Comparison of ENCODE assay signal across 20 cellular contexts in genomic region chr11:76073716-76074115, GRCh38.
DNase-seq lines count a peak whose midpoint lies in the region; ATAC-seq, FAIRE-seq and TF ChIP-seq lines count a peak whose summit lies in the region.
"Had no signal": no experiment of that assay in that cellular context is flagged by ENCODE, and none has a peak within 500 bp of the region (broad histone marks: within the 10 kb centered on the region; RNA-seq: fewer than 3 reads in every experiment).

No MANE protein-coding gene starts in this region.

- H3F3A ChIP-seq in smooth muscle cell (ENCODE audit: low read depth) = no peaks in the 10 kb centered on the region

- DNase-seq in GM04503 (ENCODE audit: low read depth) = peak; percentile 65
- DNase-seq in K562 (ENCODE audit: extremely low read depth in 1 of 4, low spot score in 3 of 4) = no peak
- no peak for DNase-seq in smooth muscle cell (lab: John Stamatoyannopoulos, UW; ENCODE audit: unreplicated experiment)
- DNase-seq in mucosa of gallbladder (ENCODE audit: low spot score) = no peak
- no peak for DNase-seq in progenitor cell of endocrine pancreas (ENCODE audit: low spot score, unreplicated experiment)
- DNase-seq in NCI-H774 (lab: John Stamatoyannopoulos, UW) = no peak
- DNase-seq: activated CD8-positive, alpha-beta T cell treated with anti-CD3 and anti-CD28 coated beads, Interleukin-2, amount 10 ng/mL, durations not matched to agents 7 days and 5 days; activated naive CD8-positive, alpha-beta T cell treated with anti-CD3 and anti-CD28 coated beads, Interleukin-2, amount 50 U/mL, for 24 hours; CD4-positive, CD25-positive, alpha-beta regulatory T cell; H9; MV-4-11; natural killer cell; NCI-H2081 treated with DMSO at 0.1 percent for 48 hours; NCI-H82; T-cell had no signal

- H4K20me1 ChIP-seq in K562 (replicated peaks; ENCODE audit: control insufficient read depth, insufficient read depth, low read length) = no peaks in the 10 kb centered on the region
- peaks cover 6% of the 10 kb centered on the region for H4K20me1 ChIP-seq in smooth muscle cell (ENCODE audit: low read depth)

- no peaks in the 10 kb centered on the region for H3K27me3 Mint-ChIP-seq in progenitor cell of endocrine pancreas
- H3K27me3 Mint-ChIP-seq: activated naive CD8-positive, alpha-beta T cell treated with anti-CD3 and anti-CD28 coated beads, Interleukin-2, amount 50 U/mL, for 24 hours; CD4-positive, CD25-positive, alpha-beta regulatory T cell; T-cell had no signal

- H3K36me3 Mint-ChIP-seq in progenitor cell of endocrine pancreas (ENCODE audit: insufficient read depth) = peaks cover 9% of the 10 kb centered on the region
- H3K36me3 Mint-ChIP-seq: natural killer cell had no signal

- H3K79me2 ChIP-seq in K562 (ENCODE audit: control insufficient read depth, insufficient read depth, low read length) (no peaks in the 10 kb centered on the region), smooth muscle cell (ENCODE audit: low read depth) (no peaks in the 10 kb centered on the region)

- H3K27ac ChIP-seq in K562 (ENCODE audit: extremely low read depth, low read depth, low read length) = peak overlapping the region; percentile 79; the same call in 2 of the 3 replicates
- peak overlapping the region in 2 of 4 donors; percentile 1 to 20 for H3K27ac ChIP-seq in gastroesophageal sphincter
- H3K27ac ChIP-seq in smooth muscle cell (ENCODE audit: low read depth) = peak overlapping the region; percentile 56

- CTCF ChIA-PET in K562 (lab: Yijun Ruan, JAX; ENCODE audit: low intra/inter-chr PET ratio) = no interaction called here

- no peaks in the 10 kb centered on the region for H3K27me3 ChIP-seq in K562 (ENCODE audit: control insufficient read depth in 2 of 2, insufficient read depth in 2 of 2, low read length in 2 of 2)
- no peaks in the 10 kb centered on the region for H3K27me3 ChIP-seq in gastroesophageal sphincter
- no peaks in the 10 kb centered on the region for H3K27me3 ChIP-seq in smooth muscle cell (ENCODE audit: low read depth)

- H3K4me2 ChIP-seq in K562 (ENCODE audit: insufficient read depth, low read length) = no peak overlapping the region
- H3K4me2 ChIP-seq in smooth muscle cell = peak overlapping the region; percentile 45

- intact Hi-C loops in K562 (cut with micrococcal nuclease) = no loop called here

- no peak overlapping the region for H3K4me3 ChIP-seq in K562
- H3K4me3 ChIP-seq in gastroesophageal sphincter = no peak overlapping the region
- no peak overlapping the region for H3K4me3 ChIP-seq in smooth muscle cell

- peaks cover 4% of the 10 kb centered on the region for H3K9me3 Mint-ChIP-seq in progenitor cell of endocrine pancreas (ENCODE audit: low read depth)
- H3K9me3 Mint-ChIP-seq: activated naive CD8-positive, alpha-beta T cell treated with anti-CD3 and anti-CD28 coated beads, Interleukin-2, amount 50 U/mL, for 24 hours; activated T-helper 1 cell treated with anti-CD3 and anti-CD28 coated beads, Interleukin-12 subunit alpha, Interleukin-12 subunit beta, Interleukin-2, Interleukin-4 antibody, amounts not matched to agents 30 ng/mL and 10 ng/mL and 1 ng/mL, durations not matched to agents 14 hours and 24 hours and 36 hours; H9; natural killer cell had no signal

- no peaks in the 10 kb centered on the region for H3K4me1 Mint-ChIP-seq in progenitor cell of endocrine pancreas (ENCODE audit: low read depth)
- H3K4me1 Mint-ChIP-seq: H9 had no signal

- BruUV-seq in K562 (replicated peaks; lab: Mats Ljungman, UMichigan) = no TSS peak

- H3K27ac Mint-ChIP-seq in progenitor cell of endocrine pancreas = no peak overlapping the region
- H3K27ac Mint-ChIP-seq: activated CD8-positive, alpha-beta T cell treated with anti-CD3 and anti-CD28 coated beads, Interleukin-2, amount 10 ng/mL, durations not matched to agents 7 days and 5 days; activated naive CD8-positive, alpha-beta T cell treated with anti-CD3 and anti-CD28 coated beads, Interleukin-2, amount 50 U/mL, for 24 hours; activated T-helper 1 cell treated with anti-CD3 and anti-CD28 coated beads, Interleukin-12 subunit alpha, Interleukin-12 subunit beta, Interleukin-2, Interleukin-4 antibody, amounts not matched to agents 30 ng/mL and 10 ng/mL and 1 ng/mL, durations not matched to agents 14 hours and 24 hours and 36 hours; H9; natural killer cell had no signal

- ATAC-seq in K562 = no peak
- peak; percentile 46 for ATAC-seq in gastroesophageal sphincter
- ATAC-seq: activated CD8-positive, alpha-beta T cell treated with anti-CD3 and anti-CD28 coated beads, Interleukin-2, amount 10 ng/mL, durations not matched to agents 7 days and 5 days; activated naive CD8-positive, alpha-beta T cell treated with anti-CD3 and anti-CD28 coated beads, Interleukin-2, amount 50 U/mL, for 24 hours; HepG2; natural killer cell; T-cell had no signal

- TF ChIP-seq POLR2A in K562 (conservative IDR thresholded peaks at IDR 0.05) (no peak), gastroesophageal sphincter (IDR thresholded peaks at IDR 0.05) (no peak)

- H3K4me1 ChIP-seq in K562 (replicated peaks in 1 of 2; ENCODE audit: control insufficient read depth in 2 of 2, insufficient read depth in 2 of 2, low read length in 2 of 2) (peaks cover 5 to 10% of the 10 kb centered on the region in 2 experiments; a peak in 2 of 5 replicates), gastroesophageal sphincter (peaks cover 0 to 29% (median 11%) of the 10 kb centered on the region in 3 donors), smooth muscle cell (ENCODE audit: low read depth) (peaks cover 10% of the 10 kb centered on the region)

- in situ Hi-C loops in K562 (cut with MboI) = no loop called here

- H3K36me3 ChIP-seq in K562 (ENCODE audit: control insufficient read depth, insufficient read depth, low read length) (peaks cover 9% of the 10 kb centered on the region; the same call in 2 of the 3 replicates), gastroesophageal sphincter (no peaks in the 10 kb centered on the region), smooth muscle cell (ENCODE audit: low read depth) (no peaks in the 10 kb centered on the region)

- FAIRE-seq in K562 (lab: Jason Lieb, UNC) = no peak
- FAIRE-seq: colon, HepG2, RCC 7860 had no signal

- no peak overlapping the region for H3K4me3 Mint-ChIP-seq in progenitor cell of endocrine pancreas (ENCODE audit: low read depth)
- H3K4me3 Mint-ChIP-seq: activated CD8-positive, alpha-beta T cell treated with anti-CD3 and anti-CD28 coated beads, Interleukin-2, amount 10 ng/mL, durations not matched to agents 7 days and 5 days; activated naive CD8-positive, alpha-beta T cell treated with anti-CD3 and anti-CD28 coated beads, Interleukin-2, amount 50 U/mL, for 24 hours; activated T-helper 1 cell treated with anti-CD3 and anti-CD28 coated beads, Interleukin-12 subunit alpha, Interleukin-12 subunit beta, Interleukin-2, Interleukin-4 antibody, amounts not matched to agents 30 ng/mL and 10 ng/mL and 1 ng/mL, durations not matched to agents 14 hours and 24 hours and 36 hours; H9; natural killer cell; T-cell had no signal

- POLR2A ChIA-PET in K562 (lab: Yijun Ruan, JAX) = interaction anchor here (0.7 kb wide), 1 partner anchor 471 kb away, joined by 3 read pairs; no protein-coding TSS in a partner anchor

- H3K9ac ChIP-seq in K562 (ENCODE audit: insufficient read depth in 1 of 2, low read depth in 2 of 2, low read length in 2 of 2) (no peak overlapping the region), smooth muscle cell (ENCODE audit: low read depth) (no peak overlapping the region)

- 71% methylated on average over 1 of the region's 1 CpG for WGBS in K562 (ENCODE audit: insufficient coverage, low coverage, missing lambda C conversion rate)
- 36% methylated on average over 1 of the region's 1 CpG for WGBS in gastroesophageal sphincter (ENCODE audit: low coverage in 1 of 2), 2 donors
- 78% methylated on average over 1 of the region's 1 CpG for WGBS in smooth muscle cell (ENCODE audit: low lambda C conversion rate)

- no peaks in the 10 kb centered on the region for H3K9me1 ChIP-seq in K562 (ENCODE audit: control insufficient read depth, insufficient read depth, low read length)

- no peak for TF ChIP-seq EP300 in K562 (IDR thresholded peaks at IDR 0.05; ENCODE audit: low read length)
- TF ChIP-seq EP300 in gastroesophageal sphincter (IDR thresholded peaks at IDR 0.05) = no peak

- no peak for TF ChIP-seq RAD21 in K562 (CRISPR knock-in tag; conservative IDR thresholded peaks at IDR 0.05 in 1 of 2, IDR thresholded peaks at IDR 0.05 in 1 of 2)

- H3K9me3 ChIP-seq in K562 (replicated peaks; ENCODE audit: control insufficient read depth, insufficient read depth, low read depth, low read length) (peaks cover 6% of the 10 kb centered on the region), gastroesophageal sphincter (no peaks in the 10 kb centered on the region), smooth muscle cell (replicated peaks; ENCODE audit: low read depth) (no peaks in the 10 kb centered on the region)

- H2AFZ ChIP-seq in K562 (ENCODE audit: low read depth, low read length) = no peak overlapping the region
- no peak overlapping the region for H2AFZ ChIP-seq in smooth muscle cell (ENCODE audit: low read depth)

- TF ChIP-seq CTCF in K562 (IDR thresholded peaks at IDR 0.05 in 2 of 3, conservative IDR thresholded peaks at IDR 0.05 in 1 of 3; ENCODE audit: insufficient read depth in 2 of 3, low read depth in 1 of 3, low read length in 3 of 3) (no peak), gastroesophageal sphincter (IDR thresholded peaks at IDR 0.05) (no peak), smooth muscle cell (IDR thresholded peaks at IDR 0.05; ENCODE audit: borderline replicate concordance, insufficient read depth, poor library complexity, severe bottlenecking) (no peak), progenitor cell of endocrine pancreas (IDR thresholded peaks at IDR 0.05; ENCODE audit: unreplicated experiment) (no peak)
